ENCODE assay signal across 10 cellular contexts in the genomic region with DNA sequence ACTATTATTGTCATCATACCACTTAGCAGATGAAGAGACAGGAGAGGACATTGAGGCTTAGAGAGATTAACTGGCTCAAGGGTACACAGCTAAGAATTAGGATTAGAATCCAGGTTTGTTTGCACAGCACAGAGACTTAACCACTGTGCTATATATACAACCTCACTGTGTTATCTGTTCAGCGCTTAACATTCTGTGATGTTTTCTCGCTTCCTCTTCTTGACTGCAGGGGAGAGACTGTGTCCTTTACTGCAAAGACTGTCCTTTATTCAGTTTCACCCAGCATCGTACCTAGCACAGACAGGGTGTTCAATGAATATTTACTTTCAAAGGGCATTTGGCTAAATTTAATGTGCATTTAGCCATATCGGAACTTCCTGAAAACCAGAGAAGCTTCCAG. TPM values are rescaled to one million over a fixed set of nuclear protein-coding genes. Genes with fewer than 3 reads are reported as not detected.
DNase-seq lines count a peak whose midpoint lies in the region; ATAC-seq lines count a peak whose summit lies in the region.
"Had no signal": no experiment of that assay in that cellular context is flagged by ENCODE, and none has a peak within 500 bp of the region (broad histone marks: within the 10 kb centered on the region; RNA-seq: fewer than 3 reads in every experiment).

No MANE protein-coding gene starts in this region.

- no peak overlapping the region for H4K91ac ChIP-seq in mesenchymal stem cell (ENCODE audit: low read length)

- H3K9me3 ChIP-seq in mesenchymal stem cell (ENCODE audit: control insufficient read depth, low read length) = no peaks in the 10 kb centered on the region

- H3K36me3 ChIP-seq in mesenchymal stem cell (ENCODE audit: control insufficient read depth in 1 of 2, insufficient read depth in 2 of 2, low read depth in 1 of 2, low read length in 2 of 2) = no peaks in the 10 kb centered on the region

- H3K27me3 ChIP-seq in mesenchymal stem cell (ENCODE audit: control insufficient read depth in 1 of 2, insufficient read depth in 1 of 2, low read length in 2 of 2) = peaks cover 0 to 14% of the 10 kb centered on the region in 2 experiments

- no peak overlapping the region for H3K27ac Mint-ChIP-seq in memory B cell
- H3K27ac Mint-ChIP-seq: T-helper 1 cell treated with Interleukin-12 subunit alpha and Interleukin-12 subunit beta and Interleukin-4 antibody, amounts not matched to agents 30 μg/mL and 1 μg/mL, for 36 hours had no signal

- no peak overlapping the region for H3K18ac ChIP-seq in mesenchymal stem cell (ENCODE audit: low read depth in 1 of 2, low read length in 2 of 2)

- WGBS in mesenchymal stem cell = 57% methylated on average over 3 of the region's 4 CpGs

- no peak overlapping the region for H3K4me3 Mint-ChIP-seq in memory B cell
- H3K4me3 Mint-ChIP-seq: nephron; T-helper 1 cell treated with Interleukin-12 subunit alpha and Interleukin-12 subunit beta and Interleukin-4 antibody, amounts not matched to agents 30 μg/mL and 1 μg/mL, for 36 hours had no signal

- H2BK12ac ChIP-seq in mesenchymal stem cell (ENCODE audit: low read length in 2 of 2) = no peak overlapping the region

- no peak for DNase-seq in memory B cell (ENCODE audit: low spot score in 2 of 2)
- DNase-seq in left cardiac atrium = no peak
- no peak for DNase-seq in mesenchymal stem cell
- DNase-seq in activated CD4-positive, alpha-beta T cell treated with anti-CD3 and anti-CD28 coated beads for 4 hours = no peak

- H3K36me3 Mint-ChIP-seq in memory B cell = no peaks in the 10 kb centered on the region

- H2BK5ac ChIP-seq in mesenchymal stem cell (ENCODE audit: low read depth, low read length, poor library complexity, severe bottlenecking) = no peak overlapping the region

- no peak overlapping the region for H2AK5ac ChIP-seq in mesenchymal stem cell (ENCODE audit: low read length, severe bottlenecking)

- H3K4ac ChIP-seq in mesenchymal stem cell (ENCODE audit: low read depth in 1 of 2, low read length in 2 of 2) = no peak overlapping the region

- H3K9me3 Mint-ChIP-seq in memory B cell = no peaks in the 10 kb centered on the region
- H3K9me3 Mint-ChIP-seq: nephron; T-helper 1 cell treated with Interleukin-12 subunit alpha and Interleukin-12 subunit beta and Interleukin-4 antibody, amounts not matched to agents 30 μg/mL and 1 μg/mL, for 36 hours had no signal

- intact Hi-C loops in left cardiac atrium (cut with DNase I) = no loop called here

- H3K14ac ChIP-seq in mesenchymal stem cell (ENCODE audit: low read length in 2 of 2) = no peak overlapping the region

- no peak overlapping the region for H2BK120ac ChIP-seq in mesenchymal stem cell (ENCODE audit: low read depth, low read length)

- no peaks in the 10 kb centered on the region for H3K79me1 ChIP-seq in mesenchymal stem cell (replicated peaks; ENCODE audit: low read length, poor library complexity, severe bottlenecking)

- ATAC-seq in GM19025 (IDR thresholded peaks at IDR 0.05; ENCODE audit: low read depth, unreplicated experiment) (peak; percentile 87), GM21723 (IDR thresholded peaks at IDR 0.05; ENCODE audit: unreplicated experiment) (peak; percentile 99), HG03342 (IDR thresholded peaks at IDR 0.05; ENCODE audit: unreplicated experiment) (peak; percentile 97), memory B cell (ENCODE audit: low read depth) (peak; percentile 97), left cardiac atrium (no peak)

- no peak overlapping the region for H2BK15ac ChIP-seq in mesenchymal stem cell (ENCODE audit: low read depth, poor library complexity, severe bottlenecking)

- no peak overlapping the region for H3K4me2 ChIP-seq in mesenchymal stem cell (ENCODE audit: low read length, poor library complexity, severe bottlenecking)

- H3K27ac ChIP-seq in mesenchymal stem cell (ENCODE audit: low read length, poor library complexity, severe bottlenecking) = no peak overlapping the region

- H3K4me1 ChIP-seq in mesenchymal stem cell (ENCODE audit: control insufficient read depth, insufficient read depth, low read depth, low read length) = no peaks in the 10 kb centered on the region

- H3K23ac ChIP-seq in mesenchymal stem cell (ENCODE audit: low read length in 2 of 2) = no peak overlapping the region

- no peak overlapping the region for H3K4me3 ChIP-seq in mesenchymal stem cell (ENCODE audit: insufficient read depth in 1 of 2, low read depth in 1 of 2, low read length in 2 of 2)

- no peak overlapping the region for H2AFZ ChIP-seq in mesenchymal stem cell (ENCODE audit: low read depth, low read length)

- peaks cover 6% of the 10 kb centered on the region for H3K27me3 Mint-ChIP-seq in memory B cell

- H4K8ac ChIP-seq in mesenchymal stem cell (ENCODE audit: low read length) = no peak overlapping the region

- no peak overlapping the region for H3K9ac ChIP-seq in mesenchymal stem cell (ENCODE audit: low read length)

- peaks cover 9% of the 10 kb centered on the region for H3K4me1 Mint-ChIP-seq in memory B cell

RNA-seq across cellular contexts. Expression of a gene that starts 54.9 kb away (rescaled TPM):
- not detected for total RNA-seq in left cardiac atrium
- polyA plus RNA-seq in mesenchymal stem cell (2013, experiment 1 of 2) = not detected
- polyA plus RNA-seq in mesenchymal stem cell (2013, experiment 2 of 2) = not detected
- polyA plus RNA-seq: esophagus had no signal

Comparison
In these comparisons a context has a peak if more than half of its experiments do, and no peak if none do; other contexts are left out.
1. ATAC-seq: peak in GM19025 (single experiment), GM21723 (single experiment), HG03342 (single experiment) and memory B cell (single experiment); none in left cardiac atrium (0 of 2).